ENCODE assay signal across 2 cellular contexts in genomic region chr12:86264451-86265328, GRCh38.
TF ChIP-seq lines count a peak whose summit lies in the region.

No MANE protein-coding gene starts in this region.

TF ChIP-seq in SK-N-SH, 30 proteins besides CTCF, POLR2A, EP300 and RAD21 (continued from another document):
- TF ChIP-seq TAF1 (IDR thresholded peaks at IDR 0.05; ENCODE audit: borderline replicate concordance, low read depth, low read length) (no peak), CHD2 (IDR thresholded peaks at IDR 0.05; ENCODE audit: low read length, partially characterized antibody) (no peak), POLR2AphosphoS5 (IDR thresholded peaks at IDR 0.05; ENCODE audit: low read depth, low read length) (no peak), REST (IDR thresholded peaks at IDR 0.05; ENCODE audit: low read depth, low read length) (no peak), PBX3 (IDR thresholded peaks at IDR 0.05) (no peak), TEAD4 (IDR thresholded peaks at IDR 0.05; ENCODE audit: borderline replicate concordance, insufficient read depth) (no peak), JUND (IDR thresholded peaks at IDR 0.05) (no peak), ELF1 (IDR thresholded peaks at IDR 0.05) (no peak), EZH2phosphoT487 (IDR thresholded peaks at IDR 0.05; ENCODE audit: borderline replicate concordance, low read depth) (no peak), SMC3 (IDR thresholded peaks at IDR 0.05; ENCODE audit: low read depth, low read length) (no peak), GATA2 (CRISPR knock-in tag; IDR thresholded peaks at IDR 0.05) (no peak)

TF ChIP-seq in SK-N-SH treated with all-trans-retinoic acid at 6 μM for 48 hours, 23 proteins besides CTCF, POLR2A, EP300 and RAD21 (continued from another document):
- no peak for TF ChIP-seq CSRNP3 (CRISPR knock-in tag; IDR thresholded peaks at IDR 0.05)
- no peak for TF ChIP-seq TSHZ2 (CRISPR knock-in tag; IDR thresholded peaks at IDR 0.05)
- no peak for TF ChIP-seq ISL1 (CRISPR knock-in tag; IDR thresholded peaks at IDR 0.05)
- no peak for TF ChIP-seq PATZ1 (CRISPR knock-in tag; IDR thresholded peaks at IDR 0.05; ENCODE audit: borderline replicate concordance)
- TF ChIP-seq TOX (CRISPR knock-in tag; IDR thresholded peaks at IDR 0.05; ENCODE audit: borderline replicate concordance), result no peak
- no peak for TF ChIP-seq ZFP30 (CRISPR knock-in tag; IDR thresholded peaks at IDR 0.05)
- TF ChIP-seq OSR1 (CRISPR knock-in tag; IDR thresholded peaks at IDR 0.05), result no peak
- no peak for TF ChIP-seq ZNF8 (CRISPR knock-in tag; IDR thresholded peaks at IDR 0.05)
- no peak for TF ChIP-seq ZC3H10 (CRISPR knock-in tag; IDR thresholded peaks at IDR 0.05)
- TF ChIP-seq CREB5 (CRISPR knock-in tag; IDR thresholded peaks at IDR 0.05; ENCODE audit: low read depth), result no peak
TF ChIP-seq in SK-N-SH treated with all-trans-retinoic acid at 6 μM for 48 hours: peak in this region for 0.
